Comparison of ENCODE assay signal across 13 cellular contexts in the genomic region with DNA sequence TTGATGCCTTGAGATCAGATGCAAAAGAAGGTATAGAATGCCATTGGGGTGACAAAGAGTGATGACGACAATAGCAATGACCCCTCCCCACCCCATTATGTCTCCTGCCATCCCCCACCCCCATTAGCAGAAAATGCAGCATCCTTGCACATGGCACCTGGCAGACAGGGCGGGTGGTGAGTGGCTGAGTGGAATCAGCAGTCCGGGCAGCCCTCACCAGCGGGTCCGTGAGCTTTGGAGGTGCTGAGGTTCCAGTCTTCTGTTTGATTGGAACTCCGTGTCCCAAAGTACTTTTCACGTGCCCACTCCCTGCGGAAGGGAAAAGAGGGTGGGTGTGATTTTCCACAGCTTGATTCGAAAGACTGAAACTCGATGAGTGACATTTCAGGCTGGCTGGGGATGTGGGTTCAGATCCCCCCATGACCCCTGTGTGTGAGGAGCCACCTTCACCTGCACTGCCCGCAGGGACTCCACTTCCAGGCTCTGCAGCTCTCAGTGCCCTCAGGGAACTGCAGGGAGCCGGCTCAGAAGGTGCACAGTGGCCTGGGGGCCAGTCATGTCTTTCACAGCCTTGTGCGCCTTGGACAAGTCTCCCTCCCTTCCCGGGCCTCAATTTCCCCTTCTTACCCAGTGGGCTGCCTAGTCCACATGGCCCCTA.
DNase-seq lines count a peak whose midpoint lies in the region; ATAC-seq, FAIRE-seq and TF ChIP-seq lines count a peak whose summit lies in the region.
"Had no signal": no experiment of that assay in that cellular context is flagged by ENCODE, and none has a peak within 500 bp of the region (broad histone marks: within the 10 kb centered on the region; RNA-seq: fewer than 3 reads in every experiment).

No MANE protein-coding gene starts in this region.

- no peaks in the 10 kb centered on the region for H3K9me3 ChIP-seq in uterus

- no peaks in the 10 kb centered on the region for H3K27me3 Mint-ChIP-seq in osteocyte (ENCODE audit: unreplicated experiment)
- H3K27me3 Mint-ChIP-seq in activated CD4-positive, alpha-beta T cell treated with anti-CD3 and anti-CD28 coated beads for 36 hours: peaks cover 25% of the 10 kb centered on the region

- POLR2A ChIA-PET in activated CD4-positive, alpha-beta T cell treated with anti-CD3 and anti-CD28 coated beads for 36 hours (lab: Charles Lee): no interaction called here

- no peak for ATAC-seq in Right ventricle myocardium inferior
- ATAC-seq in activated CD4-positive, alpha-beta T cell treated with anti-CD3 and anti-CD28 coated beads for 36 hours: no peak

- H3K36me3 Mint-ChIP-seq in osteocyte (ENCODE audit: unreplicated experiment): no peaks in the 10 kb centered on the region
- no peaks in the 10 kb centered on the region for H3K36me3 Mint-ChIP-seq in activated CD4-positive, alpha-beta T cell treated with anti-CD3 and anti-CD28 coated beads for 36 hours (ENCODE audit: low read depth)

- no peaks in the 10 kb centered on the region for H3K9me3 Mint-ChIP-seq in osteocyte (ENCODE audit: unreplicated experiment)
- no peaks in the 10 kb centered on the region for H3K9me3 Mint-ChIP-seq in activated CD4-positive, alpha-beta T cell treated with anti-CD3 and anti-CD28 coated beads for 36 hours (ENCODE audit: low read depth)

- peaks cover 76% of the 10 kb centered on the region for H3K4me1 Mint-ChIP-seq in osteocyte (ENCODE audit: unreplicated experiment)
- no peaks in the 10 kb centered on the region for H3K4me1 Mint-ChIP-seq in activated CD4-positive, alpha-beta T cell treated with anti-CD3 and anti-CD28 coated beads for 36 hours

- H3K27ac ChIP-seq in uterus: peak overlapping the region; percentile 75 to 92

- H3K27ac Mint-ChIP-seq in osteocyte (ENCODE audit: unreplicated experiment): peak overlapping the region; percentile 97
- H3K27ac Mint-ChIP-seq in activated CD4-positive, alpha-beta T cell treated with anti-CD3 and anti-CD28 coated beads for 36 hours: no peak overlapping the region

- H3K27me3 ChIP-seq in uterus: no peaks in the 10 kb centered on the region

- no peaks in the 10 kb centered on the region for H3K36me3 ChIP-seq in uterus

- intact Hi-C loops in Right ventricle myocardium inferior (cut with DNase I): no loop called here
- intact Hi-C loops in cardiac septum (cut with DNase I): loop anchor here (2.0 kb wide), 1 partner anchor 132 kb away; the partner anchor contains the start of gene GLI2
- intact Hi-C loops in uterus (cut with DNase I; ENCODE audit: low total_unique reads): no loop called here
- intact Hi-C loops in activated CD4-positive, alpha-beta T cell treated with anti-CD3 and anti-CD28 coated beads for 36 hours (cut with DNase I, micrococcal nuclease): no loop called here

- no peak for FAIRE-seq in frontal cortex (lab: Jason Lieb, UNC)
- FAIRE-seq: GM12892 had no signal

- H3K4me3 Mint-ChIP-seq in osteocyte (ENCODE audit: unreplicated experiment): peak overlapping the region; percentile 70
- no peak overlapping the region for H3K4me3 Mint-ChIP-seq in activated CD4-positive, alpha-beta T cell treated with anti-CD3 and anti-CD28 coated beads for 36 hours

- CTCF ChIA-PET in activated CD4-positive, alpha-beta T cell treated with anti-CD3 and anti-CD28 coated beads for 36 hours (lab: Charles Lee): no interaction called here

- H3K4me3 ChIP-seq in fibroblast of the aortic adventitia (ENCODE audit: low read depth, low read length) (peak overlapping the region; percentile 49), uterus (peak overlapping the region; percentile 37 to 52)

- TF ChIP-seq CTCF in fibroblast of the aortic adventitia (IDR thresholded peaks at IDR 0.05; ENCODE audit: insufficient read depth, low read length) (no peak), osteocyte (IDR thresholded peaks at IDR 0.05) (no peak), uterus (IDR thresholded peaks at IDR 0.05) (no peak)

- H3K4me1 ChIP-seq in uterus: no peaks in the 10 kb centered on the region

- no peak for TF ChIP-seq POLR2A in uterus (IDR thresholded peaks at IDR 0.05)

- peak; percentile 53 for DNase-seq in Right ventricle myocardium inferior (ENCODE audit: missing footprints)
- DNase-seq in cardiac septum (ENCODE audit: low spot score): no peak
- no peak for DNase-seq in fibroblast of the aortic adventitia (ENCODE audit: low read depth)
- DNase-seq in osteocyte (ENCODE audit: extremely low spot score, unreplicated experiment): no peak
- DNase-seq in uterus: no peak
- no peak for DNase-seq in activated CD8-positive, alpha-beta memory T cell treated with anti-CD3 and anti-CD28 coated beads for 24 hours
- DNase-seq in activated CD4-positive, alpha-beta T cell treated with anti-CD3 and anti-CD28 coated beads for 36 hours: no peak
- DNase-seq in frontal cortex (ENCODE audit: low spot score in 2 of 2): no peak
- DNase-seq: 8988T; DMS153; NCI-H748 treated with DMSO at 0.1 percent for 48 hours; stimulated activated CD4-positive, alpha-beta T cell treated with anti-CD3 and anti-CD28 coated beads, Interleukin-15, amount 100 ng/mL, for 24 hours had no signal
